In the genomic region with DNA sequence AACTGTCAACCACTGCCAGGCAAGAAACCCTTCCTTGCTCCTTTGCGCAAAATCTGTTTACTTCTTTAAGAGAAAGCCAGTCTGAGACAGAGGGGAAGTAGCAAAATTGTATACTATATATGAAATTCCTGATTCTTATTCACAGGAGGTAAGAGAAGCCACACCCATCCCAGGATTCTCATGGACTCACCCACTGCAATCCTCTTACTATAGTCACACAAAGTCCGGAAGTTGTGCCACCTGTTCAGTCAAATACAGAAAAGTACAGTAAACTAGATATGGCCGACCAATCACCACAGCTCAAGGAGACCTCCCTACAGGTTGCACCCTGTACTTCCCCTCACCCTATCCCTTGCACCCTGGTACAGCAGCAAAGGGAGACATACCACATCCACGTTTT, we compare ENCODE assay signal across 1 cellular context.
TF ChIP-seq lines count a peak whose summit lies in the region.

No MANE protein-coding gene starts in this region.

TF ChIP-seq in HepG2, 621 proteins besides CTCF, POLR2A, EP300 and RAD21:
- TF ChIP-seq NONO (IDR thresholded peaks at IDR 0.05) (no peak), NONO (CRISPR knock-in tag; conservative IDR thresholded peaks at IDR 0.05) (no peak), ZBTB8A (CRISPR knock-in tag; IDR thresholded peaks at IDR 0.05; ENCODE audit: borderline replicate concordance, low read depth) (no peak), RBFOX2 (IDR thresholded peaks at IDR 0.05; ENCODE audit: low read depth, low read length) (peak; percentile 71), FUBP1 (CRISPR knock-in tag; IDR thresholded peaks at IDR 0.05; ENCODE audit: borderline replicate concordance) (no peak), WIZ (CRISPR knock-in tag; IDR thresholded peaks at IDR 0.05) (no peak), DPF2 (CRISPR knock-in tag; IDR thresholded peaks at IDR 0.05; ENCODE audit: borderline replicate concordance, low read depth) (no peak), HIC2 (CRISPR knock-in tag; IDR thresholded peaks at IDR 0.05; ENCODE audit: low read depth) (no peak)
- TF ChIP-seq, protein P1, sequence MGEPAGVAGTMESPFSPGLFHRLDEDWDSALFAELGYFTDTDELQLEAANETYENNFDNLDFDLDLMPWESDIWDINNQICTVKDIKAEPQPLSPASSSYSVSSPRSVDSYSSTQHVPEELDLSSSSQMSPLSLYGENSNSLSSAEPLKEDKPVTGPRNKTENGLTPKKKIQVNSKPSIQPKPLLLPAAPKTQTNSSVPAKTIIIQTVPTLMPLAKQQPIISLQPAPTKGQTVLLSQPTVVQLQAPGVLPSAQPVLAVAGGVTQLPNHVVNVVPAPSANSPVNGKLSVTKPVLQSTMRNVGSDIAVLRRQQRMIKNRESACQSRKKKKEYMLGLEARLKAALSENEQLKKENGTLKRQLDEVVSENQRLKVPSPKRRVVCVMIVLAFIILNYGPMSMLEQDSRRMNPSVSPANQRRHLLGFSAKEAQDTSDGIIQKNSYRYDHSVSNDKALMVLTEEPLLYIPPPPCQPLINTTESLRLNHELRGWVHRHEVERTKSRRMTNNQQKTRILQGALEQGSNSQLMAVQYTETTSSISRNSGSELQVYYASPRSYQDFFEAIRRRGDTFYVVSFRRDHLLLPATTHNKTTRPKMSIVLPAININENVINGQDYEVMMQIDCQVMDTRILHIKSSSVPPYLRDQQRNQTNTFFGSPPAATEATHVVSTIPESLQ (CRISPR knock-in tag; conservative IDR thresholded peaks at IDR 0.05): no peak
- TF ChIP-seq, protein P2, sequence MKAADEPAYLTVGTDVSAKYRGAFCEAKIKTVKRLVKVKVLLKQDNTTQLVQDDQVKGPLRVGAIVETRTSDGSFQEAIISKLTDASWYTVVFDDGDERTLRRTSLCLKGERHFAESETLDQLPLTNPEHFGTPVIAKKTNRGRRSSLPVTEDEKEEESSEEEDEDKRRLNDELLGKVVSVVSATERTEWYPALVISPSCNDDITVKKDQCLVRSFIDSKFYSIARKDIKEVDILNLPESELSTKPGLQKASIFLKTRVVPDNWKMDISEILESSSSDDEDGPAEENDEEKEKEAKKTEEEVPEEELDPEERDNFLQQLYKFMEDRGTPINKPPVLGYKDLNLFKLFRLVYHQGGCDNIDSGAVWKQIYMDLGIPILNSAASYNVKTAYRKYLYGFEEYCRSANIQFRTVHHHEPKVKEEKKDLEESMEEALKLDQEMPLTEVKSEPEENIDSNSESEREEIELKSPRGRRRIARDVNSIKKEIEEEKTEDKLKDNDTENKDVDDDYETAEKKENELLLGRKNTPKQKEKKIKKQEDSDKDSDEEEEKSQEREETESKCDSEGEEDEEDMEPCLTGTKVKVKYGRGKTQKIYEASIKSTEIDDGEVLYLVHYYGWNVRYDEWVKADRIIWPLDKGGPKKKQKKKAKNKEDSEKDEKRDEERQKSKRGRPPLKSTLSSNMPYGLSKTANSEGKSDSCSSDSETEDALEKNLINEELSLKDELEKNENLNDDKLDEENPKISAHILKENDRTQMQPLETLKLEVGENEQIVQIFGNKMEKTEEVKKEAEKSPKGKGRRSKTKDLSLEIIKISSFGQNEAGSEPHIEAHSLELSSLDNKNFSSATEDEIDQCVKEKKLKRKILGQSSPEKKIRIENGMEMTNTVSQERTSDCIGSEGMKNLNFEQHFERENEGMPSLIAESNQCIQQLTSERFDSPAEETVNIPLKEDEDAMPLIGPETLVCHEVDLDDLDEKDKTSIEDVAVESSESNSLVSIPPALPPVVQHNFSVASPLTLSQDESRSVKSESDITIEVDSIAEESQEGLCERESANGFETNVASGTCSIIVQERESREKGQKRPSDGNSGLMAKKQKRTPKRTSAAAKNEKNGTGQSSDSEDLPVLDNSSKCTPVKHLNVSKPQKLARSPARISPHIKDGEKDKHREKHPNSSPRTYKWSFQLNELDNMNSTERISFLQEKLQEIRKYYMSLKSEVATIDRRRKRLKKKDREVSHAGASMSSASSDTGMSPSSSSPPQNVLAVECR (CRISPR knock-in tag; IDR thresholded peaks at IDR 0.05; ENCODE audit: borderline replicate concordance): 0 out of 2 replicates have a peak, but pooled peaks have one; percentile 8
